In genomic region chr10:112057072-112057471, GRCh38 we compare ENCODE assay signal across 7 cellular contexts.
"Had no signal": no experiment of that assay in that cellular context is flagged by ENCODE, and none has a peak within 500 bp of the region (broad histone marks: within the 10 kb centered on the region; RNA-seq: fewer than 3 reads in every experiment).

No MANE protein-coding gene starts in this region.

- ATAC-seq: GM12878 had no signal

- DNase-seq: GDM1, GF-D8 had no signal

- H3K4me3 ChIP-seq: GM12878 had no signal

- FAIRE-seq: G401.6, GM12878, GM12891, GM18507, GM19239 had no signal
